ENCODE assay signal across 1 cellular context in genomic region chr20:63955846-63956663, GRCh38.
TF ChIP-seq lines count a peak whose summit lies in the region.

TSS of gene UCKL1 (minus strand) at chr20:63956416. CDS start at chr20:63956372, 44 bp downstream.

TF ChIP-seq in A549, 52 proteins besides CTCF, POLR2A, EP300 and RAD21 (continued from another document):
- peak; percentile 97 for TF ChIP-seq MAX (IDR thresholded peaks at IDR 0.05)
- TF ChIP-seq NFE2L2 (conservative IDR thresholded peaks at IDR 0.05; ENCODE audit: low read length) = no peak
- no peak for TF ChIP-seq CEBPB (IDR thresholded peaks at IDR 0.05)
- no peak for TF ChIP-seq ZSCAN20 (CRISPR knock-in tag; IDR thresholded peaks at IDR 0.05)
- no peak for TF ChIP-seq HOXB5 (CRISPR knock-in tag; IDR thresholded peaks at IDR 0.05)
- TF ChIP-seq MYC (IDR thresholded peaks at IDR 0.05; ENCODE audit: borderline replicate concordance, low read length) = peak; percentile 92; the same call in 1 of the 2 replicates
- no peak for TF ChIP-seq NR3C1 (IDR thresholded peaks at IDR 0.05)
- TF ChIP-seq E2F6 (IDR thresholded peaks at IDR 0.05; ENCODE audit: borderline replicate concordance, low read depth) = peak; percentile 66
- no peak for TF ChIP-seq HES2 (IDR thresholded peaks at IDR 0.05)
- TF ChIP-seq JUN (IDR thresholded peaks at IDR 0.05) = peak in 1 of 2 experiments; percentile 74; a peak in 3 of 5 replicates
- no peak for TF ChIP-seq ZNF302 (CRISPR knock-in tag; IDR thresholded peaks at IDR 0.05)
- no peak for TF ChIP-seq HEYL (CRISPR knock-in tag; IDR thresholded peaks at IDR 0.05)
- TF ChIP-seq ZFP36 (IDR thresholded peaks at IDR 0.05; ENCODE audit: borderline replicate concordance, partially characterized antibody) = no peak
- TF ChIP-seq POLR2AphosphoS2 (conservative IDR thresholded peaks at IDR 0.05; ENCODE audit: low read length) = no peak
- TF ChIP-seq MAZ (IDR thresholded peaks at IDR 0.05; ENCODE audit: borderline replicate concordance, low read depth, low read length) = no peak
- TF ChIP-seq FOSB (CRISPR knock-in tag; IDR thresholded peaks at IDR 0.05) = no peak
- no peak for TF ChIP-seq SMC3 (IDR thresholded peaks at IDR 0.05)
- no peak for TF ChIP-seq ESRRA (IDR thresholded peaks at IDR 0.05; ENCODE audit: borderline replicate concordance, low read length)
- TF ChIP-seq CBX8 (IDR thresholded peaks at IDR 0.05) = no peak
- no peak for TF ChIP-seq HDAC2 (IDR thresholded peaks at IDR 0.05)
